8 cellular contexts compared by ENCODE assay signal in genomic region chr6:146700078-146700686, GRCh38.
DNase-seq lines count a peak whose midpoint lies in the region; ATAC-seq and TF ChIP-seq lines count a peak whose summit lies in the region.

No MANE protein-coding gene starts in this region.

- WGBS in right cardiac atrium, result 24% methylated on average over 6 of the region's 6 CpGs

- intact Hi-C loops in right cardiac atrium (cut with DNase I), result loop anchor here in 1 of 4 donors (10.0 kb wide), 1 partner anchor 765 kb away; no protein-coding TSS in a partner anchor

- H3K4me1 ChIP-seq in GM23338 (ENCODE audit: insufficient read depth), result no peaks in the 10 kb centered on the region
- H3K4me1 ChIP-seq in right cardiac atrium (ENCODE audit: control insufficient read depth, insufficient read depth, low read length), result no peaks in the 10 kb centered on the region

- H2AFZ ChIP-seq in GM23338, result no peak overlapping the region

- no peaks in the 10 kb centered on the region for H3F3A ChIP-seq in GM23338 (replicated peaks; ENCODE audit: low read depth)

- H3K27ac Mint-ChIP-seq in GM23338, result no peak overlapping the region

- DNase-seq in activated CD4-positive, alpha-beta T cell treated with anti-CD3 and anti-CD28 coated beads for 24 hours (ENCODE audit: low read depth in 2 of 2), result peak; percentile 1 to 27
- DNase-seq in activated CD4-positive, alpha-beta T cell treated with anti-CD3 and anti-CD28 coated beads for 1 hour, result no peak
- peak; percentile 86 for DNase-seq in GM23338 (ENCODE audit: low spot score)
- peak; percentile 83 to 84 for DNase-seq in Kasumi-1 (lab: John Stamatoyannopoulos, UW)
- DNase-seq in OCI-M1 (lab: John Stamatoyannopoulos, UW), result peak; percentile 92
- peak; percentile 62 for DNase-seq in amniotic stem cell (lab: John Stamatoyannopoulos, UW)
- peak; percentile 31 to 66 (median 59) for DNase-seq in right cardiac atrium
- peak; percentile 50 for DNase-seq in retinal pigment epithelial cell (ENCODE audit: low read depth)

- H3K4me2 ChIP-seq in GM23338, result no peak overlapping the region

- H3K27me3 ChIP-seq in GM23338 (ENCODE audit: insufficient read depth), result no peaks in the 10 kb centered on the region
- H3K27me3 ChIP-seq in right cardiac atrium (ENCODE audit: control insufficient read depth, insufficient read depth), result no peaks in the 10 kb centered on the region

- no peaks in the 10 kb centered on the region for H3K9me2 ChIP-seq in GM23338 (ENCODE audit: insufficient read depth)

- ATAC-seq in GM23338 (peak; percentile 88), right cardiac atrium (peak; percentile 41 to 55)

- H3K9me3 ChIP-seq in right cardiac atrium (ENCODE audit: control insufficient read depth, low read length), result no peaks in the 10 kb centered on the region

- peaks cover 2% of the 10 kb centered on the region; the same call in 1 of the 3 replicates for H3K4me1 Mint-ChIP-seq in GM23338

- no peaks in the 10 kb centered on the region for H3K36me3 Mint-ChIP-seq in GM23338 (ENCODE audit: low read depth)

- no peaks in the 10 kb centered on the region for H3K79me2 ChIP-seq in GM23338 (replicated peaks; ENCODE audit: insufficient read depth)

- TF ChIP-seq CTCF in GM23338 (conservative IDR thresholded peaks at IDR 0.05; ENCODE audit: low read depth in 2 of 2), result peak; percentile 86 to 88
- TF ChIP-seq CTCF in retinal pigment epithelial cell (conservative IDR thresholded peaks at IDR 0.05; ENCODE audit: low read depth, low read length), result peak; percentile 69

- H3K4me3 ChIP-seq in GM23338 (no peak overlapping the region), right cardiac atrium (ENCODE audit: low read length) (no peak overlapping the region), retinal pigment epithelial cell (ENCODE audit: low read length) (no peak overlapping the region)

- H3K27ac ChIP-seq in GM23338 (ENCODE audit: low read depth), result no peak overlapping the region
- H3K27ac ChIP-seq in right cardiac atrium (ENCODE audit: low read length), result no peak overlapping the region

- no peaks in the 10 kb centered on the region for H4K20me1 ChIP-seq in GM23338 (replicated peaks; ENCODE audit: insufficient read depth)

- no peak overlapping the region for H3K4me3 Mint-ChIP-seq in GM23338

- H3K9me3 Mint-ChIP-seq in GM23338, result no peaks in the 10 kb centered on the region

- no peaks in the 10 kb centered on the region for H3K27me3 Mint-ChIP-seq in GM23338 (ENCODE audit: insufficient read depth, low read depth, poor library complexity)

- no peaks in the 10 kb centered on the region for H3K36me3 ChIP-seq in GM23338 (ENCODE audit: insufficient read depth)

TF ChIP-seq in GM23338, 12 proteins besides CTCF, POLR2A, EP300 and RAD21 (continues in another document):
- TF ChIP-seq REST (IDR thresholded peaks at IDR 0.05; ENCODE audit: unreplicated experiment), result no peak
- TF ChIP-seq ZNF114 (CRISPR knock-in tag; IDR thresholded peaks at IDR 0.05), result no peak
- TF ChIP-seq ZNF462 (CRISPR knock-in tag; IDR thresholded peaks at IDR 0.05), result no peak
- TF ChIP-seq CREB1 (CRISPR knock-in tag; IDR thresholded peaks at IDR 0.05; ENCODE audit: low read depth), result no peak
- no peak for TF ChIP-seq POLR2AphosphoS5 (IDR thresholded peaks at IDR 0.05; ENCODE audit: low read depth)
- TF ChIP-seq EZH2phosphoT487 (IDR thresholded peaks at IDR 0.05; ENCODE audit: unreplicated experiment), result no peak
- TF ChIP-seq EZH2 (IDR thresholded peaks at IDR 0.05; ENCODE audit: low read depth, unreplicated experiment), result no peak
- no peak for TF ChIP-seq JUNB (IDR thresholded peaks at IDR 0.05; ENCODE audit: unreplicated experiment)
- TF ChIP-seq ZNF331 (CRISPR knock-in tag; IDR thresholded peaks at IDR 0.05; ENCODE audit: low read depth), result no peak
- no peak for TF ChIP-seq STAT1 (IDR thresholded peaks at IDR 0.05; ENCODE audit: unreplicated experiment)
